ENCODE assay signal across 29 cellular contexts in genomic region chr14:77364146-77364545, GRCh38.
A peak's percentile ranks its signal among the peaks of the same experiment; 100 is the strongest.
DNase-seq lines count a peak whose midpoint lies in the region; ATAC-seq and TF ChIP-seq lines count a peak whose summit lies in the region.
"Had no signal": no experiment of that assay in that cellular context is flagged by ENCODE, and none has a peak within 500 bp of the region (broad histone marks: within the 10 kb centered on the region; RNA-seq: fewer than 3 reads in every experiment).

No MANE protein-coding gene starts in this region.

- ATAC-seq in HG03354 (IDR thresholded peaks at IDR 0.05; ENCODE audit: poor library complexity, severe bottlenecking, unreplicated experiment) (peak; percentile 69), HG03442 (IDR thresholded peaks at IDR 0.05; ENCODE audit: unreplicated experiment) (no peak), HG02840 (IDR thresholded peaks at IDR 0.05; ENCODE audit: low FRiP score, unreplicated experiment) (no peak)
- ATAC-seq: activated naive CD4-positive, alpha-beta T cell treated with anti-CD3 and anti-CD28 coated beads, Interleukin-2, amount 50 U/mL, for 72 hours; activated T-helper 17 cell treated with anti-CD3 and anti-CD28 coated beads, Interleukin-2, amount 50 U/mL, for 72 hours; heart left ventricle; lower lobe of right lung; natural killer cell had no signal

- TF ChIP-seq CTCF in choroid plexus epithelial cell (conservative IDR thresholded peaks at IDR 0.05; ENCODE audit: low read depth, low read length) = no peak

- DNase-seq in NOMO-1 treated with DMSO at 0.1 percent for 48 hours (lab: John Stamatoyannopoulos, UW; ENCODE audit: unreplicated experiment) (peak; percentile 15), NOMO-1 (lab: John Stamatoyannopoulos, UW; ENCODE audit: unreplicated experiment in 2 of 2) (no peak), choroid plexus epithelial cell (ENCODE audit: low read depth) (peak; percentile 25), NCI-H1092 (lab: John Stamatoyannopoulos, UW) (no peak)
- DNase-seq in activated CD4-positive, alpha-beta T cell treated with anti-CD3 and anti-CD28 coated beads for 48 hours = no peak
- DNase-seq: 8988T; activated CD4-positive, alpha-beta memory T cell treated with anti-CD3 and anti-CD28 coated beads, Interleukin-2, amount 10 ng/mL, durations not matched to agents 7 days and 5 days; activated CD4-positive, CD25-positive, alpha-beta regulatory T cell treated with anti-CD3 and anti-CD28 coated beads, Interleukin-2, amount 50 U/mL, for 72 hours; activated CD8-positive, alpha-beta memory T cell treated with anti-CD3 and anti-CD28 coated beads, Interleukin-2, amount 50 U/mL, for 48 hours; CD4-positive, CD25-positive, alpha-beta regulatory T cell; cortex of kidney; foreskin fibroblast; GM23248; heart left ventricle; kidney; lower lobe of right lung; natural killer cell; NCI-H1048; NCI-H1930; NCI-H69; occipital lobe; SJCRH30 had no signal

- H3K4me3 ChIP-seq in choroid plexus epithelial cell (ENCODE audit: low read depth, low read length) = no peak overlapping the region
- H3K4me3 ChIP-seq: ascending aorta, cardiac muscle cell, GM23248, heart left ventricle, lower lobe of right lung, SJCRH30 had no signal

Comparison
In these comparisons a context has a peak if more than half of its experiments do, and no peak if none do; other contexts are left out.
1. DNase-seq: peak in NOMO-1 treated with DMSO at 0.1 percent for 48 hours (single experiment) and choroid plexus epithelial cell (single experiment); none in NOMO-1 (0 of 2), NCI-H1092 (single experiment) and activated CD4-positive, alpha-beta T cell treated with anti-CD3 and anti-CD28 coated beads for 48 hours (single experiment).